ENCODE assay signal across 9 cellular contexts in genomic region chr6:101396552-101397173, GRCh38. TPM values are rescaled to one million over a fixed set of nuclear protein-coding genes. Genes with fewer than 3 reads are reported as not detected.
DNase-seq lines count a peak whose midpoint lies in the region; ATAC-seq and TF ChIP-seq lines count a peak whose summit lies in the region.
"Had no signal": no experiment of that assay in that cellular context is flagged by ENCODE, and none has a peak within 500 bp of the region (broad histone marks: within the 10 kb centered on the region; RNA-seq: fewer than 3 reads in every experiment).

No MANE protein-coding gene starts in this region.

- DNase-seq in ELR (ENCODE audit: low read depth) (peak; percentile 64), Karpas-422 (peak; percentile 81), islet precursor cell (peak; percentile 86), esophagus muscularis mucosa (ENCODE audit: extremely low spot score) (no peak), NCI-H524 treated with DMSO at 0.1 percent for 48 hours (lab: John Stamatoyannopoulos, UW) (no peak)
- DNase-seq in activated CD8-positive, alpha-beta T cell treated with anti-CD3 and anti-CD28 coated beads, Interleukin-2, amount 10 ng/mL, durations not matched to agents 7 days and 5 days = peak; percentile 70

- peaks cover 53% of the 10 kb centered on the region for H3K27me3 Mint-ChIP-seq in activated CD8-positive, alpha-beta T cell treated with anti-CD3 and anti-CD28 coated beads, Interleukin-2, amount 10 ng/mL, durations not matched to agents 7 days and 5 days (ENCODE audit: low read depth)

- H3K27ac ChIP-seq in Karpas-422 (ENCODE audit: low read length) (no peak overlapping the region), esophagus muscularis mucosa (replicated peaks in 1 of 4) (no peak overlapping the region)

- CTCF ChIA-PET in activated CD8-positive, alpha-beta T cell treated with anti-CD3 and anti-CD28 coated beads, Interleukin-2, amount 10 ng/mL, durations not matched to agents 7 days and 5 days (lab: Charles Lee) = no interaction called here

- H3K4me1 Mint-ChIP-seq in activated CD8-positive, alpha-beta T cell treated with anti-CD3 and anti-CD28 coated beads, Interleukin-2, amount 10 ng/mL, durations not matched to agents 7 days and 5 days (ENCODE audit: low read depth) = peaks cover 5% of the 10 kb centered on the region

- H3K79me2 ChIP-seq in Karpas-422 (ENCODE audit: low read length) = no peaks in the 10 kb centered on the region

- H3K4me3 ChIP-seq in Karpas-422 (ENCODE audit: low read length) (no peak overlapping the region), esophagus muscularis mucosa (no peak overlapping the region)

- H3K27me3 ChIP-seq in Karpas-422 (ENCODE audit: low read length) (no peaks in the 10 kb centered on the region), esophagus muscularis mucosa (peaks cover 0 to 93% (median 26%) of the 10 kb centered on the region in 4 donors)

- POLR2A ChIA-PET in activated CD8-positive, alpha-beta T cell treated with anti-CD3 and anti-CD28 coated beads, Interleukin-2, amount 10 ng/mL, durations not matched to agents 7 days and 5 days (lab: Charles Lee) = no interaction called here

- H3K9me3 Mint-ChIP-seq in activated CD8-positive, alpha-beta T cell treated with anti-CD3 and anti-CD28 coated beads, Interleukin-2, amount 10 ng/mL, durations not matched to agents 7 days and 5 days (ENCODE audit: insufficient read depth) = no peaks in the 10 kb centered on the region

- no peak overlapping the region for H3K9ac ChIP-seq in Karpas-422 (ENCODE audit: low read length)

- H3K9me3 ChIP-seq in Karpas-422 (ENCODE audit: low read length) (no peaks in the 10 kb centered on the region), esophagus muscularis mucosa (no peaks in the 10 kb centered on the region)

- no peak overlapping the region for H2AFZ ChIP-seq in Karpas-422 (ENCODE audit: low read length)

- 10% methylated on average over 3 of the region's 3 CpGs for WGBS in esophagus muscularis mucosa

- H4K20me1 ChIP-seq in Karpas-422 (ENCODE audit: insufficient read depth, low read depth, low read length) = no peaks in the 10 kb centered on the region

- no peaks in the 10 kb centered on the region for H3K36me3 ChIP-seq in Karpas-422 (ENCODE audit: insufficient read depth, low read length)
- H3K36me3 ChIP-seq in esophagus muscularis mucosa = no peaks in the 10 kb centered on the region

- H3K4me2 ChIP-seq in Karpas-422 (ENCODE audit: low read depth, low read length, poor library complexity, severe bottlenecking) = no peak overlapping the region

- H3K9me2 ChIP-seq in Karpas-422 (replicated peaks; ENCODE audit: insufficient read depth, low read length) = no peaks in the 10 kb centered on the region

- no peaks in the 10 kb centered on the region for H3K4me1 ChIP-seq in Karpas-422 (ENCODE audit: low read length)
- H3K4me1 ChIP-seq in esophagus muscularis mucosa = peaks cover 0 to 25% (median 20%) of the 10 kb centered on the region in 4 donors

- H3K4me3 Mint-ChIP-seq in activated CD8-positive, alpha-beta T cell treated with anti-CD3 and anti-CD28 coated beads, Interleukin-2, amount 10 ng/mL, durations not matched to agents 7 days and 5 days = no peak overlapping the region

- no peak overlapping the region for H3K27ac Mint-ChIP-seq in activated CD8-positive, alpha-beta T cell treated with anti-CD3 and anti-CD28 coated beads, Interleukin-2, amount 10 ng/mL, durations not matched to agents 7 days and 5 days
- H3K27ac Mint-ChIP-seq: activated naive CD4-positive, alpha-beta T cell treated with anti-CD3 and anti-CD28 coated beads, Interleukin-2, amount 50 U/mL, for 72 hours had no signal

- TF ChIP-seq POLR2A in esophagus muscularis mucosa (IDR thresholded peaks at IDR 0.05; ENCODE audit: low read depth) (no peak), GM18505 (IDR thresholded peaks at IDR 0.05; ENCODE audit: borderline replicate concordance, extremely low read depth, insufficient read depth, insufficient read length) (no peak)

- peaks cover 5% of the 10 kb centered on the region for H3K36me3 Mint-ChIP-seq in activated CD8-positive, alpha-beta T cell treated with anti-CD3 and anti-CD28 coated beads, Interleukin-2, amount 10 ng/mL, durations not matched to agents 7 days and 5 days (ENCODE audit: low read depth)

- intact Hi-C loops in esophagus muscularis mucosa (cut with DNase I) = no loop called here

- ATAC-seq in activated CD8-positive, alpha-beta T cell treated with anti-CD3 and anti-CD28 coated beads, Interleukin-2, amount 10 ng/mL, durations not matched to agents 7 days and 5 days = no peak
- ATAC-seq in GM19395 (IDR thresholded peaks at IDR 0.05; ENCODE audit: unreplicated experiment) (no peak), GM18505 (IDR thresholded peaks at IDR 0.05; ENCODE audit: unreplicated experiment) (no peak)
- ATAC-seq: activated naive CD4-positive, alpha-beta T cell treated with anti-CD3 and anti-CD28 coated beads, Interleukin-2, amount 50 U/mL, for 72 hours had no signal

- no peak for TF ChIP-seq EP300 in esophagus muscularis mucosa (IDR thresholded peaks at IDR 0.05)

- TF ChIP-seq CTCF in esophagus muscularis mucosa (IDR thresholded peaks at IDR 0.05) = no peak

RNA-seq across cellular contexts. Expression of gene GRIK2, which starts 3.2 kb away (rescaled TPM):
- total RNA-seq in Karpas-422 (2014; rRNA removed; shearing (Covaris generic); ENCODE audit: low replicate concordance) = 0.07 TPM in 2 replicates
- not detected for total RNA-seq in activated CD8-positive, alpha-beta T cell treated with anti-CD3 and anti-CD28 coated beads, Interleukin-2, amount 10 ng/mL, durations not matched to agents 7 days and 5 days
- total RNA-seq in esophagus muscularis mucosa = 1 to 10 TPM in 3 of 4 donors, under 1 TPM in 1; 0.46 to 3.7 (median 1.8) TPM
- total RNA-seq: activated naive CD4-positive, alpha-beta T cell treated with anti-CD3 and anti-CD28 coated beads, Interleukin-2, amount 50 U/mL, for 72 hours had no signal

Comparison
In these comparisons a context has a peak if more than half of its experiments do, and no peak if none do; other contexts are left out.
1. DNase-seq: peak in ELR (single experiment), Karpas-422 (single experiment), activated CD8-positive, alpha-beta T cell treated with anti-CD3 and anti-CD28 coated beads, Interleukin-2, amount 10 ng/mL, durations not matched to agents 7 days and 5 days (single experiment) and islet precursor cell (single experiment); none in esophagus muscularis mucosa (single experiment) and NCI-H524 treated with DMSO at 0.1 percent for 48 hours (single experiment).